Comparison of ENCODE assay signal across 10 cellular contexts in genomic region chr17:38333635-38334295, GRCh38. TPM values are rescaled to one million over a fixed set of nuclear protein-coding genes. Genes with fewer than 3 reads are reported as not detected.
DNase-seq lines count a peak whose midpoint lies in the region; ATAC-seq and TF ChIP-seq lines count a peak whose summit lies in the region.
"Had no signal": no experiment of that assay in that cellular context is flagged by ENCODE, and none has a peak within 500 bp of the region (broad histone marks: within the 10 kb centered on the region; RNA-seq: fewer than 3 reads in every experiment).

No MANE protein-coding gene starts in this region.

- ATAC-seq in DND-41 (ENCODE audit: insufficient read depth, low read depth): peak; percentile 88
- ATAC-seq in GM18505 (IDR thresholded peaks at IDR 0.05; ENCODE audit: unreplicated experiment): no peak
- no peak for ATAC-seq in GM18868 (IDR thresholded peaks at IDR 0.05; ENCODE audit: unreplicated experiment)

- no peaks in the 10 kb centered on the region for H3K79me2 ChIP-seq in DND-41 (ENCODE audit: insufficient read depth, low read length)

- no peak overlapping the region for H2AFZ ChIP-seq in DND-41 (ENCODE audit: low read depth, low read length)

- 35 to 84% methylated on average over 5 to 10 of the region's 12 CpGs for WGBS in esophagus squamous epithelium, 2 donors
- WGBS in prostate gland: 56% methylated on average over 12 of the region's 12 CpGs

- no peaks in the 10 kb centered on the region; the same call in 1 of the 2 replicates for H4K20me1 ChIP-seq in DND-41 (ENCODE audit: insufficient read depth, low read length)

- TF ChIP-seq POLR2A in esophagus squamous epithelium (IDR thresholded peaks at IDR 0.05) (no peak), GM18505 (IDR thresholded peaks at IDR 0.05; ENCODE audit: borderline replicate concordance, extremely low read depth, insufficient read depth, insufficient read length) (no peak), prostate gland (IDR thresholded peaks at IDR 0.05) (no peak)

- no peaks in the 10 kb centered on the region for H3K27me3 ChIP-seq in DND-41 (ENCODE audit: insufficient read depth, low read length, poor library complexity)
- peaks cover 0 to 65% (median 0%) of the 10 kb centered on the region in 4 donors for H3K27me3 ChIP-seq in esophagus squamous epithelium
- H3K27me3 ChIP-seq in prostate gland (replicated peaks; ENCODE audit: insufficient read depth): peaks cover 2% of the 10 kb centered on the region

- DNase-seq in DND-41 (peak; percentile 67), HuH-7.5 (ENCODE audit: low spot score) (peak; percentile 58), esophagus squamous epithelium (lab: John Stamatoyannopoulos, UW) (no peak), prostate gland (ENCODE audit: low spot score) (no peak)
- peak; percentile 59 for DNase-seq in activated CD4-positive, CD25-positive, alpha-beta regulatory T cell treated with anti-CD3 and anti-CD28 coated beads, Interleukin-2, amount 50 U/mL, for 72 hours
- peak; percentile 66 for DNase-seq in stimulated activated CD4-positive, alpha-beta T cell treated with anti-CD3 and anti-CD28 coated beads, Interleukin-15, amount 100 ng/mL, for 24 hours

- H3K9ac ChIP-seq in DND-41 (ENCODE audit: low read depth, low read length): no peak overlapping the region

- H3K27ac ChIP-seq in DND-41 (ENCODE audit: low read length) (no peak overlapping the region), esophagus squamous epithelium (no peak overlapping the region), prostate gland (no peak overlapping the region)
- H3K27ac ChIP-seq: SJSA1 had no signal

- intact Hi-C loops in esophagus squamous epithelium (cut with DNase I): no loop called here
- intact Hi-C loops in prostate gland (cut with DNase I): no loop called here

- no peaks in the 10 kb centered on the region for H3K9me3 ChIP-seq in DND-41 (ENCODE audit: insufficient read depth, low read length, severe bottlenecking)
- H3K9me3 ChIP-seq in esophagus squamous epithelium: no peaks in the 10 kb centered on the region
- H3K9me3 ChIP-seq in prostate gland: no peaks in the 10 kb centered on the region
- H3K9me3 ChIP-seq: SJSA1 had no signal

- no peaks in the 10 kb centered on the region for H3K4me1 ChIP-seq in DND-41 (ENCODE audit: insufficient read depth, low read length)
- no peaks in the 10 kb centered on the region for H3K4me1 ChIP-seq in esophagus squamous epithelium
- H3K4me1 ChIP-seq in prostate gland (replicated peaks): no peaks in the 10 kb centered on the region
- H3K4me1 ChIP-seq: SJSA1 had no signal

- H3K36me3 ChIP-seq in DND-41 (ENCODE audit: insufficient read depth, low read length): no peaks in the 10 kb centered on the region
- H3K36me3 ChIP-seq in esophagus squamous epithelium: no peaks in the 10 kb centered on the region
- no peaks in the 10 kb centered on the region for H3K36me3 ChIP-seq in prostate gland
- H3K36me3 ChIP-seq: SJSA1 had no signal

- no peak overlapping the region for H3K4me2 ChIP-seq in DND-41 (ENCODE audit: insufficient read depth, low read length)

- H3K4me3 ChIP-seq in DND-41 (ENCODE audit: low read depth in 1 of 2, low read length in 2 of 2) (no peak overlapping the region), esophagus squamous epithelium (no peak overlapping the region), prostate gland (no peak overlapping the region)
- H3K4me3 ChIP-seq: lung, SJSA1 had no signal

- TF ChIP-seq CTCF in DND-41 (IDR thresholded peaks at IDR 0.05; ENCODE audit: borderline replicate concordance, extremely low read depth, low read length, poor library complexity, severe bottlenecking) (peak; percentile 88), esophagus squamous epithelium (IDR thresholded peaks at IDR 0.05) (peak in 5 of 6 experiments; percentile 21 to 65 (median 33)), prostate gland (IDR thresholded peaks at IDR 0.05) (peak in 1 of 4 experiments; percentile 16)

RNA-seq across cellular contexts. Expression of gene GPR179, which starts 10.0 kb away (rescaled TPM):
- under 1 TPM in 1 of 4 donors, not detected in 3; under 0.01 TPM for total RNA-seq in esophagus squamous epithelium
- total RNA-seq in prostate gland: under 1 TPM; 0.14 to 0.40 TPM

RNA-seq across cellular contexts. Expression of gene SOCS7, which starts 17.9 kb away (rescaled TPM):
- total RNA-seq in esophagus squamous epithelium (10 to 100 TPM in 2 of 4 donors, 1 to 10 TPM in 2; 5.9 to 21.8 (median 15.0) TPM), prostate gland (10 to 100 TPM; 14.6 to 61.9 TPM)

RNA-seq across cellular contexts. Expression of gene MRPL45, which starts 36.8 kb away (rescaled TPM):
- total RNA-seq in esophagus squamous epithelium (10 to 100 TPM; 21.3 to 33.0 (median 29.9) TPM), prostate gland (10 to 100 TPM; 24.7 to 37.3 TPM)

Comparison
In these comparisons a context has a peak if more than half of its experiments do, and no peak if none do; other contexts are left out.
1. DNase-seq: peak in DND-41 (single experiment), HuH-7.5 (single experiment), activated CD4-positive, CD25-positive, alpha-beta regulatory T cell treated with anti-CD3 and anti-CD28 coated beads, Interleukin-2, amount 50 U/mL, for 72 hours (single experiment) and stimulated activated CD4-positive, alpha-beta T cell treated with anti-CD3 and anti-CD28 coated beads, Interleukin-15, amount 100 ng/mL, for 24 hours (single experiment); none in esophagus squamous epithelium (single experiment) and prostate gland (single experiment).